Comparison of ENCODE assay signal across 8 cellular contexts in genomic region chr2:40760071-40760666, GRCh38.
DNase-seq lines count a peak whose midpoint lies in the region; ATAC-seq and TF ChIP-seq lines count a peak whose summit lies in the region.

No MANE protein-coding gene starts in this region.

- H3K27me3 ChIP-seq in HL-60 (ENCODE audit: insufficient read depth, poor library complexity, severe bottlenecking), result no peaks in the 10 kb centered on the region
- no peaks in the 10 kb centered on the region for H3K27me3 ChIP-seq in PC-3 (ENCODE audit: low read length)
- no peaks in the 10 kb centered on the region for H3K27me3 ChIP-seq in neural progenitor cell

- ATAC-seq in PC-3, result peak; percentile 96

- H3K9me3 ChIP-seq in PC-3 (ENCODE audit: low read length) (no peaks in the 10 kb centered on the region), neural progenitor cell (ENCODE audit: low read depth) (no peaks in the 10 kb centered on the region)

- DNase-seq in AG08395 (ENCODE audit: low spot score), result peak; percentile 67
- DNase-seq in HL-60 (ENCODE audit: low read depth in 1 of 2, low spot score in 1 of 2), result peak; percentile 16 to 56
- DNase-seq in PC-3, result peak; percentile 80
- DNase-seq in epithelial cell of esophagus (ENCODE audit: low read depth), result peak; percentile 71
- peak; percentile 59 for DNase-seq in neural progenitor cell (ENCODE audit: low spot score)
- DNase-seq in putamen (ENCODE audit: low spot score), result no peak
- no peak for DNase-seq in cerebellar nuclear complex (lab: John Stamatoyannopoulos, UW)

- H3K36me3 ChIP-seq in PC-3 (ENCODE audit: low read depth, low read length), result no peaks in the 10 kb centered on the region
- no peaks in the 10 kb centered on the region for H3K36me3 ChIP-seq in neural progenitor cell

- H3F3A ChIP-seq in PC-3 (ENCODE audit: low read length, unreplicated experiment) (no peaks in the 10 kb centered on the region), neural progenitor cell (ENCODE audit: low read depth) (no peaks in the 10 kb centered on the region)

- no peaks in the 10 kb centered on the region for H3K4me1 Mint-ChIP-seq in neural progenitor cell

- H3K4me1 ChIP-seq in PC-3 (ENCODE audit: insufficient read depth, low read length) (no peaks in the 10 kb centered on the region), neural progenitor cell (no peaks in the 10 kb centered on the region)

- H3K79me2 ChIP-seq in PC-3 (ENCODE audit: low read length) (no peaks in the 10 kb centered on the region), neural progenitor cell (ENCODE audit: low read depth) (no peaks in the 10 kb centered on the region)

- CTCF ChIA-PET in PC-3 (lab: Charles Lee), result no interaction called here

- H2AFZ ChIP-seq in PC-3 (ENCODE audit: low read length) (no peak overlapping the region), neural progenitor cell (replicated peaks) (peak overlapping the region; percentile 70)

- POLR2A ChIA-PET in PC-3 (lab: Charles Lee; ENCODE audit: unreplicated experiment), result no interaction called here

- no TSS peak for BruUV-seq in PC-3 (replicated peaks; lab: Mats Ljungman, UMichigan)

- H3K4me3 ChIP-seq in HL-60 (replicated peaks; ENCODE audit: insufficient read depth, low read length), result no peak overlapping the region
- H3K4me3 ChIP-seq in PC-3 (ENCODE audit: low read length), result no peak overlapping the region
- H3K4me3 ChIP-seq in epithelial cell of esophagus (ENCODE audit: low read length), result no peak overlapping the region
- no peak overlapping the region for H3K4me3 ChIP-seq in neural progenitor cell

- peak; percentile 68 for TF ChIP-seq CTCF in GM12873 (IDR thresholded peaks at IDR 0.05; ENCODE audit: insufficient read depth, low read depth, low read length, missing control alignments)
- peak; percentile 94 for TF ChIP-seq CTCF in HL-60 (IDR thresholded peaks at IDR 0.05; ENCODE audit: insufficient read depth, low read length)
- TF ChIP-seq CTCF in PC-3 (conservative IDR thresholded peaks at IDR 0.05; ENCODE audit: low read depth, low read length), result peak; percentile 94
- TF ChIP-seq CTCF in epithelial cell of esophagus (IDR thresholded peaks at IDR 0.05; ENCODE audit: insufficient read depth, low read depth, low read length, missing control alignments), result peak; percentile 99
- TF ChIP-seq CTCF in neural progenitor cell (IDR thresholded peaks at IDR 0.05), result peak; percentile 86

- no peak overlapping the region for H3K9ac ChIP-seq in PC-3 (ENCODE audit: low read length)
- H3K9ac ChIP-seq in neural progenitor cell, result no peak overlapping the region

- intact Hi-C loops in PC-3 (cut with micrococcal nuclease), result loop anchor here (1.0 to 5.0 kb wide), 4 partner anchors 203 to 847 kb away; no protein-coding TSS in a partner anchor

- no peak overlapping the region for H3K4me3 Mint-ChIP-seq in neural progenitor cell

- H3K4me2 ChIP-seq in PC-3 (ENCODE audit: low read length), result no peak overlapping the region
- H3K4me2 ChIP-seq in neural progenitor cell, result no peak overlapping the region

- H3K9me3 Mint-ChIP-seq in neural progenitor cell, result no peaks in the 10 kb centered on the region

- no peaks in the 10 kb centered on the region for H3K9me2 ChIP-seq in PC-3 (replicated peaks; ENCODE audit: low read length)

- no peaks in the 10 kb centered on the region for H4K20me1 ChIP-seq in PC-3 (ENCODE audit: low read length)
- H4K20me1 ChIP-seq in neural progenitor cell (ENCODE audit: low read depth), result no peaks in the 10 kb centered on the region

- no peaks in the 10 kb centered on the region for H3K36me3 Mint-ChIP-seq in neural progenitor cell

- H3K27ac ChIP-seq in HL-60 (replicated peaks), result no peak overlapping the region
- no peak overlapping the region for H3K27ac ChIP-seq in PC-3 (ENCODE audit: low read length)
- H3K27ac ChIP-seq in neural progenitor cell, result no peak overlapping the region

- no peaks in the 10 kb centered on the region for H3K27me3 Mint-ChIP-seq in neural progenitor cell (ENCODE audit: insufficient read depth, low read depth)

- no peak overlapping the region for H3K27ac Mint-ChIP-seq in neural progenitor cell

Comparison
In these comparisons a context has a peak if more than half of its experiments do, and no peak if none do; other contexts are left out.
1. DNase-seq: peak in AG08395 (single experiment), HL-60 (2 of 2), PC-3 (single experiment), epithelial cell of esophagus (single experiment) and neural progenitor cell (single experiment); none in putamen (single experiment) and cerebellar nuclear complex (0 of 2).
2. Peak in every context shown above with its lines, with median percentiles within 50 percentile points of each other: CTCF ChIP-seq.